Comparison of ENCODE assay signal across 10 cellular contexts in genomic region chr16:28886945-28887344, GRCh38. TPM values are rescaled to one million over a fixed set of nuclear protein-coding genes. Genes with fewer than 3 reads are reported as not detected.
"Had no signal": no experiment of that assay in that cellular context is flagged by ENCODE, and none has a peak within 500 bp of the region (broad histone marks: within the 10 kb centered on the region; RNA-seq: fewer than 3 reads in every experiment).

No MANE protein-coding gene starts in this region.

- H3K36me3 ChIP-seq: HAP-1 had no signal

- H3K9ac ChIP-seq: GM23248 had no signal

- ATAC-seq: HCT116, K562 had no signal

- DNase-seq: GM23248, GOT3, H7, IMR-90 had no signal

- H3K4me3 ChIP-seq: GM23248, HAP-1, K562 had no signal

- H3K9me3 ChIP-seq: HAP-1 had no signal

- H2AFZ ChIP-seq: GM23248 had no signal

- H3K27ac ChIP-seq: GM23248, HL-60 had no signal

- H3K4me1 ChIP-seq: HAP-1 had no signal

RNA-seq across cellular contexts. Expression of gene ATP2A1, which starts 8.7 kb away (rescaled TPM):
- total RNA-seq: HT1080 had no signal

RNA-seq across cellular contexts. Expression of gene CD19, which starts 44.8 kb away (rescaled TPM):
- total RNA-seq: GM23248, H4, HT1080, IMR-90 had no signal
- polyA plus RNA-seq: GM23248, IMR-90 had no signal
